ENCODE assay signal across 9 cellular contexts in the genomic region with DNA sequence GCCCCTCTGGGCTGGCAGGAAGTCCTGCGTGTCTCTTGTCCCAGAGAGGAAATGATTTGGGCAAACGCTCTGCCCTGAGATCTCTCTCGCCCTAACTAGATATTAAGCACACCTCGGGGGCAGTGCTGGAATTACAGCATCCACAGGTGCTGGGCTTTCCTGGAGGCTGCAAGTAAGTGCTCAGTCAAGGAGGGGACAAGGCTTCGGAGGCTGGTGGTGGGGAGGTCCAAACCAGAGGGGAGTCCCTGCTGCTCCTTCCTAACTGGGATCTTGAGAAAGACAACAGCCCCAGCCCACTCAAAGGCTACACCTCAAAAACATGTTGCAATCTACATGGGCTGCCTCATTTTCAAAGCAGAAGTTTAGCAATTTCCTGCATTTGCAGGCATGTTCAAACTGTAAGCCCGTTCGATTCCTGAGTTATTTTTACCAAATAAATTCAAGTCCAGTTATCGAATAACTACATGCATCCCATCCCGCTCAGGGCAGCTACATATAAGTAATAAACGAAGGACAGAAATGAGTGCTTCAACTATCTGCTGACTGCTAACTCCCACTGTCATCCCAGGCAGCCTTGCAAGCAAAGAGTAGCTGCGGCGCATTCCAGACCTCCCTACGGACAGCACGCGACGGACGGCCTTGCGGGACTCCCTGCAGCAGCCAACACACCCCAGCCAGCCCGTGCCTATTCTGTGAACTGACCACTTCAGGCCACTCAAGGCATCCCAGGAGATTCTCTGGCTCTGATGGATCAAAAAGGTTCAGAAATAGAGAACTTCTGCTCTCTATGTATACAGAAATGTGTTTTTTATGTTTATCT. TPM values are rescaled to one million over a fixed set of nuclear protein-coding genes. Genes with fewer than 3 reads are reported as not detected.
A peak's percentile ranks its signal among the peaks of the same experiment; 100 is the strongest.
DNase-seq lines count a peak whose midpoint lies in the region; ATAC-seq and TF ChIP-seq lines count a peak whose summit lies in the region.
"Had no signal": no experiment of that assay in that cellular context is flagged by ENCODE, and none has a peak within 500 bp of the region (broad histone marks: within the 10 kb centered on the region; RNA-seq: fewer than 3 reads in every experiment).

No MANE protein-coding gene starts in this region.

- H3K36me3 ChIP-seq in vagina (no peaks in the 10 kb centered on the region), PC-9 (ENCODE audit: low read depth) (no peaks in the 10 kb centered on the region; the same call in 1 of the 2 replicates)

- H3K4me1 ChIP-seq in vagina, result peaks cover 78% of the 10 kb centered on the region
- no peaks in the 10 kb centered on the region for H3K4me1 ChIP-seq in PC-9 (replicated peaks; ENCODE audit: insufficient read depth)

- H3K4me3 ChIP-seq in vagina, result peak overlapping the region in 1 of 2 donors; percentile 4
- no peak overlapping the region for H3K4me3 ChIP-seq in PC-9

- H3K27ac ChIP-seq in vagina (peak overlapping the region; percentile 48), PC-9 (no peak overlapping the region)
- H3K27ac ChIP-seq: C4-2B had no signal

- H3K27ac Mint-ChIP-seq in activated naive CD4-positive, alpha-beta T cell treated with anti-CD3 and anti-CD28 coated beads, Interleukin-2, amount 10 ng/mL, durations not matched to agents 7 days and 5 days, result peak overlapping the region; percentile 60
- H3K27ac Mint-ChIP-seq in activated T-cell treated with anti-CD3 and anti-CD28 coated beads, Interleukin-2, amount 50 U/mL, for 72 hours, result peak overlapping the region; percentile 89

- H3K4me2 ChIP-seq in PC-9, result no peak overlapping the region

- peaks cover 22% of the 10 kb centered on the region for H3K4me1 Mint-ChIP-seq in activated naive CD4-positive, alpha-beta T cell treated with anti-CD3 and anti-CD28 coated beads, Interleukin-2, amount 10 ng/mL, durations not matched to agents 7 days and 5 days
- peaks cover 31% of the 10 kb centered on the region for H3K4me1 Mint-ChIP-seq in activated T-cell treated with anti-CD3 and anti-CD28 coated beads, Interleukin-2, amount 50 U/mL, for 72 hours (ENCODE audit: low read depth)

- H3F3A ChIP-seq in PC-9 (ENCODE audit: insufficient read depth, low read depth), result no peaks in the 10 kb centered on the region

- peaks cover 17% of the 10 kb centered on the region for H4K20me1 ChIP-seq in PC-9 (ENCODE audit: insufficient read depth)

- DNase-seq in activated naive CD4-positive, alpha-beta T cell treated with anti-CD3 and anti-CD28 coated beads, Interleukin-2, amount 10 ng/mL, durations not matched to agents 7 days and 5 days, result no peak
- no peak for DNase-seq in activated naive CD4-positive, alpha-beta T cell treated with Interleukin-2 at 50 U/mL for 16 hours
- no peak for DNase-seq in activated T-cell treated with anti-CD3 and anti-CD28 coated beads, Interleukin-2, amount 50 U/mL, for 72 hours
- DNase-seq in left lobe of liver (ENCODE audit: low spot score), result peak; percentile 49
- peak in 1 of 2 donors; percentile 85 for DNase-seq in vagina (ENCODE audit: extremely low spot score in 2 of 2)
- no peak for DNase-seq in PC-9

- H3K4me3 Mint-ChIP-seq in activated naive CD4-positive, alpha-beta T cell treated with anti-CD3 and anti-CD28 coated beads, Interleukin-2, amount 10 ng/mL, durations not matched to agents 7 days and 5 days, result peak overlapping the region; percentile 55
- peak overlapping the region; percentile 68 to 79 for H3K4me3 Mint-ChIP-seq in activated T-cell treated with anti-CD3 and anti-CD28 coated beads, Interleukin-2, amount 50 U/mL, for 72 hours

- no peaks in the 10 kb centered on the region for H3K9me3 Mint-ChIP-seq in activated naive CD4-positive, alpha-beta T cell treated with anti-CD3 and anti-CD28 coated beads, Interleukin-2, amount 10 ng/mL, durations not matched to agents 7 days and 5 days
- no peaks in the 10 kb centered on the region for H3K9me3 Mint-ChIP-seq in activated T-cell treated with anti-CD3 and anti-CD28 coated beads, Interleukin-2, amount 50 U/mL, for 72 hours

- CTCF ChIA-PET in activated naive CD4-positive, alpha-beta T cell treated with anti-CD3 and anti-CD28 coated beads, Interleukin-2, amount 10 ng/mL, durations not matched to agents 7 days and 5 days (lab: Charles Lee), result no interaction called here
- CTCF ChIA-PET in PC-9 (lab: Charles Lee), result no interaction called here

- H3K9me3 ChIP-seq in vagina, result no peaks in the 10 kb centered on the region
- no peaks in the 10 kb centered on the region for H3K9me3 ChIP-seq in PC-9 (ENCODE audit: insufficient read depth, low read depth)

- peak; percentile 29 to 49 for ATAC-seq in activated T-cell treated with anti-CD3 and anti-CD28 coated beads, Interleukin-2, amount 50 U/mL, for 72 hours (replicated peaks in 1 of 2)
- ATAC-seq in left lobe of liver (no peak), GM18519 (IDR thresholded peaks at IDR 0.05; ENCODE audit: low FRiP score, unreplicated experiment) (no peak), GM18505 (IDR thresholded peaks at IDR 0.05; ENCODE audit: unreplicated experiment) (no peak)

- TF ChIP-seq POLR2A in vagina (IDR thresholded peaks at IDR 0.05) (no peak), GM18505 (IDR thresholded peaks at IDR 0.05; ENCODE audit: borderline replicate concordance, extremely low read depth, insufficient read depth, insufficient read length) (no peak)

- H3K27me3 Mint-ChIP-seq in activated naive CD4-positive, alpha-beta T cell treated with anti-CD3 and anti-CD28 coated beads, Interleukin-2, amount 10 ng/mL, durations not matched to agents 7 days and 5 days, result peaks cover 21% of the 10 kb centered on the region
- H3K27me3 Mint-ChIP-seq in activated T-cell treated with anti-CD3 and anti-CD28 coated beads, Interleukin-2, amount 50 U/mL, for 72 hours (ENCODE audit: low read depth), result no peaks in the 10 kb centered on the region

- peaks cover 31% of the 10 kb centered on the region for H3K79me2 ChIP-seq in PC-9 (ENCODE audit: low read depth)

- TF ChIP-seq CTCF in vagina (IDR thresholded peaks at IDR 0.05), result no peak
- TF ChIP-seq CTCF in PC-9 (conservative IDR thresholded peaks at IDR 0.05), result no peak

- H3K9me2 ChIP-seq in PC-9 (ENCODE audit: insufficient read depth), result no peaks in the 10 kb centered on the region

- H3K27me3 ChIP-seq in vagina, result no peaks in the 10 kb centered on the region
- no peaks in the 10 kb centered on the region for H3K27me3 ChIP-seq in PC-9 (ENCODE audit: insufficient read depth, low read depth)

- H2AFZ ChIP-seq in PC-9, result no peak overlapping the region

- no TSS peak for BruUV-seq in PC-9 (replicated peaks; lab: Mats Ljungman, UMichigan)

- no peaks in the 10 kb centered on the region for H3K36me3 Mint-ChIP-seq in activated naive CD4-positive, alpha-beta T cell treated with anti-CD3 and anti-CD28 coated beads, Interleukin-2, amount 10 ng/mL, durations not matched to agents 7 days and 5 days
- no peaks in the 10 kb centered on the region for H3K36me3 Mint-ChIP-seq in activated T-cell treated with anti-CD3 and anti-CD28 coated beads, Interleukin-2, amount 50 U/mL, for 72 hours (ENCODE audit: insufficient read depth in 2 of 2)

- POLR2A ChIA-PET in PC-9 (lab: Charles Lee; ENCODE audit: unreplicated experiment), result no interaction called here

- intact Hi-C loops in vagina (cut with DNase I) (no loop called here), PC-9 (cut with micrococcal nuclease; ENCODE audit: unreplicated experiment) (no loop called here)

RNA-seq across cellular contexts. Expression of gene ZNF516, which starts 27.5 kb away (rescaled TPM):
- total RNA-seq in activated T-cell treated with anti-CD3 and anti-CD28 coated beads, Interleukin-2, amount 50 U/mL, for 72 hours, result 10 to 100 TPM; 13.2 to 13.9 TPM
- total RNA-seq in left lobe of liver (16.2 TPM), vagina (46.4 TPM), PC-9 (2021) (31.5 and 32.7 TPM in 2 replicates)

Comparison
In these comparisons a context has a peak if more than half of its experiments do, and no peak if none do; other contexts are left out.
1. ATAC-seq: peak in activated T-cell treated with anti-CD3 and anti-CD28 coated beads, Interleukin-2, amount 50 U/mL, for 72 hours (2 of 2); none in left lobe of liver (single experiment), GM18519 (single experiment) and GM18505 (single experiment).